In the genomic region with DNA sequence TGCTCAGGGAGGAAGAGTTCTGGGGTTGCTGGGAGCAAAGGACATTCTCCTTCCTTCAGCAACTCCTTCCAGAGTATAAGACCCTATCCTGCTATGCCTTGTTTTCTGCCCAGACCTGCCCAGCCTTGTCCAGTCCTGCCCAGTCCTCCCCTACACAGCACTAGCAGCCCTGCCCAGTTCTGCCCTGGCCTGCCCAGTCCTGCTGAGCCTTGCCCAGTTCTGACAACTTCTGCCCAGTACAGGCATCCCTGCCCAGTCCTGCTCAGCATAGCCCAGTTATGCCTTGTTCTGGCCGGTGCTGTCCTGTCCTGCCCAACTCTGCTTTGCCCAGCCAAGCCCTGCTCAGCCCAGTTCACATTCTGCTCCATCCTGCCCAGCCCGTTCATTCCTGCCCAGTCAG, we compare ENCODE assay signal across 22 cellular contexts. TPM values are rescaled to one million over a fixed set of nuclear protein-coding genes. Genes with fewer than 3 reads are reported as not detected.
"Had no signal": no experiment of that assay in that cellular context is flagged by ENCODE, and none has a peak within 500 bp of the region (broad histone marks: within the 10 kb centered on the region; RNA-seq: fewer than 3 reads in every experiment).

No MANE protein-coding gene starts in this region.

- H3K36me3 ChIP-seq: left ventricle myocardium inferior, suprapubic skin, upper lobe of left lung had no signal

- H3K27me3 ChIP-seq: hepatocyte, upper lobe of left lung had no signal

- H3K4me1 ChIP-seq: left ventricle myocardium inferior, upper lobe of left lung had no signal

- H3K36me3 Mint-ChIP-seq: activated naive CD8-positive, alpha-beta T cell treated with anti-CD3 and anti-CD28 coated beads, Interleukin-2, amount 10 ng/mL, durations not matched to agents 7 days and 5 days; memory B cell; natural killer cell had no signal

- H3K27ac Mint-ChIP-seq: activated naive CD8-positive, alpha-beta T cell treated with anti-CD3 and anti-CD28 coated beads, Interleukin-2, amount 10 ng/mL, durations not matched to agents 7 days and 5 days; memory B cell; natural killer cell; stimulated activated naive CD8-positive, alpha-beta T cell treated with anti-CD3 and anti-CD28 coated beads, Interleukin-15, Interleukin-2, amounts not matched to agents 100 ng/mL and 50 ng/mL, for 24 hours; T-helper 2 cell treated with Interferon-gamma antibody and Interleukin-4, amounts not matched to agents 5 μg/mL and 100 μg/mL, for 36 hours had no signal

- H3K4me1 Mint-ChIP-seq: activated naive CD8-positive, alpha-beta T cell treated with anti-CD3 and anti-CD28 coated beads, Interleukin-2, amount 10 ng/mL, durations not matched to agents 7 days and 5 days; memory B cell; natural killer cell had no signal

- H3K9me3 Mint-ChIP-seq: activated naive CD8-positive, alpha-beta T cell treated with anti-CD3 and anti-CD28 coated beads, Interleukin-2, amount 10 ng/mL, durations not matched to agents 7 days and 5 days; memory B cell; natural killer cell; stimulated activated naive CD8-positive, alpha-beta T cell treated with anti-CD3 and anti-CD28 coated beads, Interleukin-15, Interleukin-2, amounts not matched to agents 100 ng/mL and 50 ng/mL, for 24 hours; T-helper 2 cell treated with Interferon-gamma antibody and Interleukin-4, amounts not matched to agents 5 μg/mL and 100 μg/mL, for 36 hours had no signal

- DNase-seq: activated CD4-positive, CD25-positive, alpha-beta regulatory T cell treated with anti-CD3 and anti-CD28 coated beads, Interleukin-2, amount 50 U/mL, for 72 hours; activated naive CD4-positive, alpha-beta T cell; activated naive CD8-positive, alpha-beta T cell treated with anti-CD3 and anti-CD28 coated beads, Interleukin-2, amount 10 ng/mL, durations not matched to agents 7 days and 5 days; anterior cingulate cortex; erythroblast; left ventricle myocardium inferior; natural killer cell; nucleus accumbens; right cardiac atrium; small intestine; stimulated activated CD4-positive, alpha-beta T cell treated with anti-CD3 and anti-CD28 coated beads, Interleukin-4, amount 100 ng/mL, for 4 hours; stimulated activated CD8-positive, alpha-beta memory T cell treated with anti-CD3 and anti-CD28 coated beads, Interleukin-4, amount 100 ng/mL, for 48 hours had no signal

- H3K4me3 ChIP-seq: hepatocyte, left ventricle myocardium inferior, suprapubic skin, upper lobe of left lung had no signal

- H3K4me3 Mint-ChIP-seq: activated naive CD8-positive, alpha-beta T cell treated with anti-CD3 and anti-CD28 coated beads, Interleukin-2, amount 10 ng/mL, durations not matched to agents 7 days and 5 days; memory B cell; natural killer cell; stimulated activated naive CD8-positive, alpha-beta T cell treated with anti-CD3 and anti-CD28 coated beads, Interleukin-15, Interleukin-2, amounts not matched to agents 100 ng/mL and 50 ng/mL, for 24 hours; T-helper 2 cell treated with Interferon-gamma antibody and Interleukin-4, amounts not matched to agents 5 μg/mL and 100 μg/mL, for 36 hours had no signal

- FAIRE-seq: small intestine had no signal

- H3K27ac ChIP-seq: left ventricle myocardium inferior, suprapubic skin, upper lobe of left lung had no signal

- H3K9me3 ChIP-seq: left ventricle myocardium inferior, suprapubic skin, upper lobe of left lung had no signal

RNA-seq across cellular contexts. Expression of a gene that starts 44.9 kb away (rescaled TPM):
- total RNA-seq: activated CD8-positive, alpha-beta memory T cell treated with anti-CD3 and anti-CD28 coated beads for 36 hours; activated naive CD8-positive, alpha-beta T cell treated with anti-CD3 and anti-CD28 coated beads, Interleukin-2, amount 10 ng/mL, durations not matched to agents 7 days and 5 days; dermis microvascular lymphatic vessel endothelial cell; glomerular endothelial cell; kidney epithelial cell; natural killer cell had no signal
